In genomic region chr15:50573842-50574241, GRCh38 we compare ENCODE assay signal across 5 cellular contexts. TPM values are rescaled to one million over a fixed set of nuclear protein-coding genes. Genes with fewer than 3 reads are reported as not detected.
"Had no signal": no experiment of that assay in that cellular context is flagged by ENCODE, and none has a peak within 500 bp of the region (broad histone marks: within the 10 kb centered on the region; RNA-seq: fewer than 3 reads in every experiment).

No MANE protein-coding gene starts in this region.

RNA-seq across cellular contexts. Expression of gene USP50, which starts 27.4 kb away (rescaled TPM):
- total RNA-seq: hepatocyte; kidney epithelial cell; left ventricle myocardium superior; naive thymus-derived CD8-positive, alpha-beta T cell; sigmoid colon had no signal
